In the genomic region with DNA sequence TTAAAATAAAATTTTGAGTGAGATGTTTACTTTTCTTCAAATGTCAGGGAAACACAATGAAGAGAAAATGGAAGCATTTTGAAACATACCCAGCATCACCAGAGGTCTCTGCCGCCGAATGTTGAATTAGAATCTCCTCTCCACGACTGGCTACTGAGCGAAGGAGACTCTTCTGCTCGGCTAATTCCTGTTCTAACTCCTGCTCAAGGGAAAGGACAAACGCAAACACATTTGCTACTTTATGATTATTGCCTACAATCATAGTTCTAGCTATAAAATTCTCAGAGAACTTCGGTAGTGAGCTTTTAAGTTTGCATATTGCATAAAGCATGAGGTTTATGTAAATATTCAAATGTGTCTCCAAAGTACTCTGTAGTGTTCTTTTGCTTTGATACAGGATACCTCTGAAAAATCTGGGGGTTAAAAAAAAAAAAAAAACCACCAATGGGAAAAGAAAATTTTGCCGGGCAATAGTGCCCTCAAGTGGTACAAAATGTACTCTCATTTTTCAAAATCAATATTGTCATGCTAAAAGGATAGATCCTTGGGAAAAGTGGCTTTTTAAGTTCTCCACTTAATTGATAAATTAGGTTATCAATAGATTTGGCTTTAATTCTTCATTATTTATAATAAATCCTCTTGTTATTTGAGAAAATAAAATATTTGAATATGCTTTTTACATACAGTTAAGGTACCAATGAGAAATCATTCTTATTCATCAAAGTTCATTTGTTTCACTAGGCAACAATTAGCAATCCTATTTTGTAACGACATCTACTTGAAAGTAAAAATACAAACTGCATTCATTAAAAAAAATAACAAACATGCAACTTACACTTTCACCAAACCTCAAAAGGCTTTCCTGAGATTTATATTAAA, we compare ENCODE assay signal across 8 cellular contexts.
DNase-seq lines count a peak whose midpoint lies in the region; ATAC-seq, FAIRE-seq and TF ChIP-seq lines count a peak whose summit lies in the region.

No MANE protein-coding gene starts in this region.

- CTCF ChIA-PET in activated CD8-positive, alpha-beta T cell treated with anti-CD3 and anti-CD28 coated beads, Interleukin-2, amount 10 ng/mL, durations not matched to agents 7 days and 5 days (lab: Charles Lee) = interaction anchor here (0.6 to 2.4 kb wide), 24 partner anchors 14 to 862 kb away, joined by 3 to 18 read pairs (median 3); no protein-coding TSS in a partner anchor

- no peak overlapping the region for H3K27ac Mint-ChIP-seq in activated CD8-positive, alpha-beta T cell treated with anti-CD3 and anti-CD28 coated beads, Interleukin-2, amount 10 ng/mL, durations not matched to agents 7 days and 5 days

- H3K9me3 Mint-ChIP-seq in activated CD8-positive, alpha-beta T cell treated with anti-CD3 and anti-CD28 coated beads, Interleukin-2, amount 10 ng/mL, durations not matched to agents 7 days and 5 days (ENCODE audit: insufficient read depth) = no peaks in the 10 kb centered on the region

- no peak overlapping the region for H3K4me3 ChIP-seq in kidney (ENCODE audit: low read length in 2 of 2)

- no peak overlapping the region for H3K4me3 Mint-ChIP-seq in activated CD8-positive, alpha-beta T cell treated with anti-CD3 and anti-CD28 coated beads, Interleukin-2, amount 10 ng/mL, durations not matched to agents 7 days and 5 days

- H3K9ac ChIP-seq in kidney (ENCODE audit: low read length in 2 of 2) = no peak overlapping the region

- DNase-seq in NOMO-1 treated with DMSO at 0.1 percent for 48 hours (lab: John Stamatoyannopoulos, UW; ENCODE audit: unreplicated experiment) (peak; percentile 15), NOMO-1 treated with dmso at 0.1 percent for 144 hours (lab: John Stamatoyannopoulos, UW; ENCODE audit: unreplicated experiment) (no peak), kidney (no peak), NCI-H128 (lab: John Stamatoyannopoulos, UW; ENCODE audit: unreplicated experiment) (no peak), NCI-H1694 (lab: John Stamatoyannopoulos, UW) (no peak)
- DNase-seq in activated CD8-positive, alpha-beta T cell treated with anti-CD3 and anti-CD28 coated beads, Interleukin-2, amount 10 ng/mL, durations not matched to agents 7 days and 5 days = peak; percentile 43

- peak; percentile 79 for FAIRE-seq in kidney (lab: Jason Lieb, UNC)

- H3K27me3 Mint-ChIP-seq in activated CD8-positive, alpha-beta T cell treated with anti-CD3 and anti-CD28 coated beads, Interleukin-2, amount 10 ng/mL, durations not matched to agents 7 days and 5 days (ENCODE audit: low read depth) = no peaks in the 10 kb centered on the region

- no peak for ATAC-seq in activated CD8-positive, alpha-beta T cell treated with anti-CD3 and anti-CD28 coated beads, Interleukin-2, amount 10 ng/mL, durations not matched to agents 7 days and 5 days
- ATAC-seq in GM18909 (IDR thresholded peaks at IDR 0.05; ENCODE audit: poor library complexity, unreplicated experiment) = no peak

- POLR2A ChIA-PET in activated CD8-positive, alpha-beta T cell treated with anti-CD3 and anti-CD28 coated beads, Interleukin-2, amount 10 ng/mL, durations not matched to agents 7 days and 5 days (lab: Charles Lee) = no interaction called here

- peaks cover 6 to 39% of the 10 kb centered on the region in 2 donors for H3K36me3 ChIP-seq in kidney (ENCODE audit: control insufficient read depth in 1 of 2, insufficient read depth in 2 of 2, low read length in 2 of 2)

- H3K36me3 Mint-ChIP-seq in activated CD8-positive, alpha-beta T cell treated with anti-CD3 and anti-CD28 coated beads, Interleukin-2, amount 10 ng/mL, durations not matched to agents 7 days and 5 days (ENCODE audit: low read depth) = peaks cover 24% of the 10 kb centered on the region

- H3K4me1 ChIP-seq in kidney (ENCODE audit: control insufficient read depth in 1 of 2, insufficient read depth in 1 of 2, low read depth in 1 of 2, low read length in 2 of 2) = peaks cover 6 to 10% of the 10 kb centered on the region in 2 donors

- TF ChIP-seq CTCF in LNCAP (IDR thresholded peaks at IDR 0.05) = peak; percentile 58
- TF ChIP-seq CTCF in kidney (IDR thresholded peaks at IDR 0.05; ENCODE audit: borderline replicate concordance, extremely low read depth, insufficient read depth) = peak; percentile 15

- H3K27ac ChIP-seq in kidney (ENCODE audit: low read depth in 2 of 2, low read length in 2 of 2) = no peak overlapping the region

- intact Hi-C loops in kidney (cut with DNase I) = no loop called here

- H3K4me1 Mint-ChIP-seq in activated CD8-positive, alpha-beta T cell treated with anti-CD3 and anti-CD28 coated beads, Interleukin-2, amount 10 ng/mL, durations not matched to agents 7 days and 5 days (ENCODE audit: low read depth) = peaks cover 10% of the 10 kb centered on the region

- no peaks in the 10 kb centered on the region for H3K9me3 ChIP-seq in kidney (ENCODE audit: control insufficient read depth in 1 of 2, low read length in 2 of 2)

Comparison
In these comparisons a context has a peak if more than half of its experiments do, and no peak if none do; other contexts are left out.
1. DNase-seq: peak in NOMO-1 treated with DMSO at 0.1 percent for 48 hours (single experiment) and activated CD8-positive, alpha-beta T cell treated with anti-CD3 and anti-CD28 coated beads, Interleukin-2, amount 10 ng/mL, durations not matched to agents 7 days and 5 days (single experiment); none in NOMO-1 treated with dmso at 0.1 percent for 144 hours (single experiment), kidney (single experiment), NCI-H128 (single experiment) and NCI-H1694 (single experiment).